10 cellular contexts compared by ENCODE assay signal in the genomic region with DNA sequence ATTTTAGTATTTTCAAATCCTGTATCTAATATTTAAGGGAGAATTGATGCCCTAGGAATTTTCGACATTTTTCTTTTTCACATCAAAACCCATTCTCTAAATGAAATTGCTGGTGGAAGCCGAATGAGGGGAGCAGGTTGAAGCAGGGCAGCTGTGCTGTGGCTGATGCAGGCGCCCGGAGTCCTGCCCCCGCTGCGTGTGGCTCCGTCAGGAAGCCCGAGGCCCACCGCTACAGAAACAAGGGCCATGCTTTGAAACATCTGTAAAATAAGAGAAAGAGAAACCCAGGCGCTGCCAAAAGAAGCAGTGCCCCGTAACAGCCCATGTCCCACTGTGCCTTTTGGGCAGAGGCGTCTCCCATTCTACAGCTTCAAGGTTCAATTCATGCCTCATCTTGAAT. TPM values are rescaled to one million over a fixed set of nuclear protein-coding genes. Genes with fewer than 3 reads are reported as not detected.
"Had no signal": no experiment of that assay in that cellular context is flagged by ENCODE, and none has a peak within 500 bp of the region (broad histone marks: within the 10 kb centered on the region; RNA-seq: fewer than 3 reads in every experiment).

No MANE protein-coding gene starts in this region.

- ATAC-seq: HCT116 had no signal

- H3K9me3 Mint-ChIP-seq: HFFc6 had no signal

- H3K27ac Mint-ChIP-seq: HFFc6 had no signal

- H3K4me1 ChIP-seq: HAP-1 had no signal

- H3K36me3 ChIP-seq: HAP-1 had no signal

- FAIRE-seq: HTR-8/SVneo, K562 had no signal

- H3K4me3 ChIP-seq: GM23248, HAP-1, K562 had no signal

- H3K9me3 ChIP-seq: HAP-1 had no signal

- H3K27ac ChIP-seq: GM23248 had no signal

- DNase-seq: GM23248, GOT3, H7, HFFc6, IMR-90, KG1 had no signal

- H3K4me3 Mint-ChIP-seq: HFFc6 had no signal

RNA-seq across cellular contexts. Expression of gene TENT5C, which starts 41.1 kb away (rescaled TPM):
- total RNA-seq: GM23248 had no signal
